In the genomic region with DNA sequence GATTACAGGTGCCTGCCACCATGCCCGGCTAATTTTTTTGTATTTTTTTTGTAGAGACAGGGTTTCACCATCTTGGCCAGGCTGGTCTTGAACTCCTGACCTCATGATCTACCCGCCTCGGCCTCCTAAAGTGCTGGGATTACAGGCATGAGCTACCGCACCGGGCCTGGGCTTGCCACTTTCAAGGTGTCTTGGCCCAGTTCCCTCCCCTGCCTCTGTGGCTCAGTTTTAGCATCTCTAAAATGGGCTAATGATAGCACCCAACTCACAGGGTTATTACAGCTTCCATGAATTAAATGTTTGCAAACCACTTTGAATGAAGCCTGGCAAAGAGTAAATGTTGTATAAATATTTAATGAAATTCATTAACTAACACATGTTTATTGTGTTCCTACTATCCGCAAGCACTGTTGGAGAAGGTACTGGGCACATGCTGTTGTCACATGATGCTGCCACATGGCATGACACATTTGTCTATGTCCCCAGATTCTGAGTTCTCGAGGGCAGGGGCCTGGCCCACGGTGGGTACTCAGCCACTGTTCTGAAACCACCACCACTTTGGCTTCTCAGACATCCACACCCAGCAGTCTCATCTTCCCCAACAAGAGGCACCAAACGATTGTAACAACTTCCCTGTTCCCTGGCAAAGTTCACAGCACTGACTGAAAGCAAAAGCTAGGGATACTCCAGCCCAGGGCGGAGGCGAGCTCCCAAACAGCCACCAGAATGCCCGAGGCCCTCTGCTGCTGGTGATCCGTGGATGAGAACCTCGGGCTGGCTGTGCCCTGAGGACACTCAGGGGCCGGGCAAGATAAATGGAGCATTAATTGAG, we compare ENCODE assay signal across 1 cellular context.
TF ChIP-seq lines count a peak whose summit lies in the region.

No MANE protein-coding gene starts in this region.

TF ChIP-seq in HEK293T, 16 proteins besides CTCF, POLR2A, EP300 and RAD21 (continued from another document):
- TF ChIP-seq, protein P1, sequence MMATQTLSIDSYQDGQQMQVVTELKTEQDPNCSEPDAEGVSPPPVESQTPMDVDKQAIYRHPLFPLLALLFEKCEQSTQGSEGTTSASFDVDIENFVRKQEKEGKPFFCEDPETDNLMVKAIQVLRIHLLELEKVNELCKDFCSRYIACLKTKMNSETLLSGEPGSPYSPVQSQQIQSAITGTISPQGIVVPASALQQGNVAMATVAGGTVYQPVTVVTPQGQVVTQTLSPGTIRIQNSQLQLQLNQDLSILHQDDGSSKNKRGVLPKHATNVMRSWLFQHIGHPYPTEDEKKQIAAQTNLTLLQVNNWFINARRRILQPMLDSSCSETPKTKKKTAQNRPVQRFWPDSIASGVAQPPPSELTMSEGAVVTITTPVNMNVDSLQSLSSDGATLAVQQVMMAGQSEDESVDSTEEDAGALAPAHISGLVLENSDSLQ (IDR thresholded peaks at IDR 0.05): no peak
- TF ChIP-seq ELF4 (IDR thresholded peaks at IDR 0.05): no peak
- TF ChIP-seq SP1 (IDR thresholded peaks at IDR 0.05): no peak
- TF ChIP-seq ZNF384 (IDR thresholded peaks at IDR 0.05): no peak
